1 cellular context compared by ENCODE assay signal in the genomic region with DNA sequence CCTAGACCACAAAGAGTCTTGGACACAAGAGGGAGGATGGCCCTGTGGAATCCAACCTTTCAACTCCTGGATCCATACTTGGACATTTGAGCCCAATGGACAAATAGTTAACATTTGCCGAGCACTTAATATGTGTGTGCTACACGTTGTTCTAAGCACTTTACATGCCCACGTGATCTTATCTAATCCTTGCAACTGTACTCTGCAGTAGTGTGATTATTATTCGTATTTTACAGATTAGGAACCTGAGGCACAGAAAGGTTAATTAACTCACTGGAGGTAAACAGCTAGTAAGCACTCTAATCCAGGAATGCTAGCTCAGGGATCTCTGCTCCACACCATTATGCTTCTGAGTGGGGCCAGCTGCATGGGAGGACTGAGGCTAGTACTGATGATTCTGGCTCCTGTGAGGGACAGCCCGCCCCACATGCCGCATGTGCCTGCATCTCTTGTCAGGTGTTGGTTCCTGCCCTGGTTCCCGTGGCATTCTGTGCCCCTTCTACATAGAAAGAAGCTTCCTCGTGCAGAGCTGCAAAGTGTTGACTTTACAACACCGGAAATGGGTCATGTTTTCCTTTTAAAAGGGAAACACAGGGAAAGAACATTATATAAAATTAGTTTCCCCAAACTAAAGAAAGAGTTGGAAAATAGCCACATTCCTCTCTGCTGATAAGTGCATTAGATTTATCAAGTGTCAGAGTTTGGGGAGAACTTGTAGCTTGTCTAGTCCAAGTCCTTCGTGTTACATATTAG.
TF ChIP-seq lines count a peak whose summit lies in the region.

No MANE protein-coding gene starts in this region.

TF ChIP-seq in SK-N-SH treated with all-trans-retinoic acid at 6 μM for 48 hours, 23 proteins besides CTCF, POLR2A, EP300 and RAD21 (continued from another document):
- no peak for TF ChIP-seq ZC3H10 (CRISPR knock-in tag; IDR thresholded peaks at IDR 0.05)
- no peak for TF ChIP-seq ESRRG (CRISPR knock-in tag; IDR thresholded peaks at IDR 0.05)
- TF ChIP-seq, protein P1, sequence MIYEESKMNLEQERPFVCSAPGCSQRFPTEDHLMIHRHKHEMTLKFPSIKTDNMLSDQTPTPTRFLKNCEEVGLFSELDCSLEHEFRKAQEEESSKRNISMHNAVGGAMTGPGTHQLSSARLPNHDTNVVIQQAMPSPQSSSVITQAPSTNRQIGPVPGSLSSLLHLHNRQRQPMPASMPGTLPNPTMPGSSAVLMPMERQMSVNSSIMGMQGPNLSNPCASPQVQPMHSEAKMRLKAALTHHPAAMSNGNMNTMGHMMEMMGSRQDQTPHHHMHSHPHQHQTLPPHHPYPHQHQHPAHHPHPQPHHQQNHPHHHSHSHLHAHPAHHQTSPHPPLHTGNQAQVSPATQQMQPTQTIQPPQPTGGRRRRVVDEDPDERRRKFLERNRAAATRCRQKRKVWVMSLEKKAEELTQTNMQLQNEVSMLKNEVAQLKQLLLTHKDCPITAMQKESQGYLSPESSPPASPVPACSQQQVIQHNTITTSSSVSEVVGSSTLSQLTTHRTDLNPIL (CRISPR knock-in tag; IDR thresholded peaks at IDR 0.05; ENCODE audit: low read depth): no peak
- no peak for TF ChIP-seq SNAI2 (CRISPR knock-in tag; IDR thresholded peaks at IDR 0.05)
- TF ChIP-seq CSDC2 (CRISPR knock-in tag; IDR thresholded peaks at IDR 0.05): no peak
- TF ChIP-seq OSR1 (CRISPR knock-in tag; IDR thresholded peaks at IDR 0.05): no peak
- TF ChIP-seq PPARA (CRISPR knock-in tag; IDR thresholded peaks at IDR 0.05; ENCODE audit: borderline replicate concordance): no peak
- TF ChIP-seq, protein P2, sequence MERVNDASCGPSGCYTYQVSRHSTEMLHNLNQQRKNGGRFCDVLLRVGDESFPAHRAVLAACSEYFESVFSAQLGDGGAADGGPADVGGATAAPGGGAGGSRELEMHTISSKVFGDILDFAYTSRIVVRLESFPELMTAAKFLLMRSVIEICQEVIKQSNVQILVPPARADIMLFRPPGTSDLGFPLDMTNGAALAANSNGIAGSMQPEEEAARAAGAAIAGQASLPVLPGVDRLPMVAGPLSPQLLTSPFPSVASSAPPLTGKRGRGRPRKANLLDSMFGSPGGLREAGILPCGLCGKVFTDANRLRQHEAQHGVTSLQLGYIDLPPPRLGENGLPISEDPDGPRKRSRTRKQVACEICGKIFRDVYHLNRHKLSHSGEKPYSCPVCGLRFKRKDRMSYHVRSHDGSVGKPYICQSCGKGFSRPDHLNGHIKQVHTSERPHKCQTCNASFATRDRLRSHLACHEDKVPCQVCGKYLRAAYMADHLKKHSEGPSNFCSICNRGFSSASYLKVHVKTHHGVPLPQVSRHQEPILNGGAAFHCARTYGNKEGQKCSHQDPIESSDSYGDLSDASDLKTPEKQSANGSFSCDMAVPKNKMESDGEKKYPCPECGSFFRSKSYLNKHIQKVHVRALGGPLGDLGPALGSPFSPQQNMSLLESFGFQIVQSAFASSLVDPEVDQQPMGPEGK (CRISPR knock-in tag; IDR thresholded peaks at IDR 0.05; ENCODE audit: borderline replicate concordance): no peak
- TF ChIP-seq ZNF565 (CRISPR knock-in tag; conservative IDR thresholded peaks at IDR 0.05; ENCODE audit: low read depth): no peak
